8 cellular contexts compared by ENCODE assay signal in genomic region chr14:103281496-103282231, GRCh38. TPM values are rescaled to one million over a fixed set of nuclear protein-coding genes. Genes with fewer than 3 reads are reported as not detected.
DNase-seq lines count a peak whose midpoint lies in the region; ATAC-seq, FAIRE-seq and TF ChIP-seq lines count a peak whose summit lies in the region.
"Had no signal": no experiment of that assay in that cellular context is flagged by ENCODE, and none has a peak within 500 bp of the region (broad histone marks: within the 10 kb centered on the region; RNA-seq: fewer than 3 reads in every experiment).

No MANE protein-coding gene starts in this region.

- ATAC-seq in heart left ventricle, result peak; percentile 60 to 88 (median 80)
- no peak for ATAC-seq in activated T-helper 17 cell treated with anti-CD3 and anti-CD28 coated beads, Interleukin-2, amount 50 U/mL, for 72 hours (replicated peaks)

- H3F3A ChIP-seq in SK-N-SH (replicated peaks; ENCODE audit: insufficient read depth), result peaks cover 3% of the 10 kb centered on the region

- peaks cover 79% of the 10 kb centered on the region for H3K27me3 Mint-ChIP-seq in activated T-cell treated with anti-CD3 and anti-CD28 coated beads, Interleukin-2, amount 50 U/mL, for 24 hours
- H3K27me3 Mint-ChIP-seq in activated T-helper 17 cell treated with anti-CD3 and anti-CD28 coated beads, Interleukin-2, amount 50 U/mL, for 72 hours, result peaks cover 50% of the 10 kb centered on the region

- peak; percentile 67 for TF ChIP-seq RAD21 in SK-N-SH (IDR thresholded peaks at IDR 0.05; ENCODE audit: low read length)

- intact Hi-C loops in heart left ventricle (cut with DNase I), result loop anchor here in 2 of 10 donors (10.0 kb wide), 2 partner anchors 87 to 97 kb away; no protein-coding TSS in a partner anchor

- H3K27ac ChIP-seq in SK-N-SH (ENCODE audit: low read depth in 2 of 2, low read length in 1 of 2) (no peak overlapping the region), heart left ventricle (no peak overlapping the region), small intestine (ENCODE audit: low read depth in 1 of 2, low read length in 1 of 2) (peak overlapping the region in 1 of 2 donors; percentile 4)

- WGBS in SK-N-SH (ENCODE audit: low lambda C conversion rate), result 75% methylated on average over 11 of the region's 11 CpGs
- 70 to 78% (median 71%) methylated on average over 11 of the region's 11 CpGs for WGBS in heart left ventricle, 4 donors
- WGBS in small intestine, 3 donors, result 54 to 63% (median 62%) methylated on average over 11 of the region's 11 CpGs

- H3K4me3 ChIP-seq in SK-N-SH (ENCODE audit: low read depth in 2 of 2, low read length in 1 of 2) (no peak overlapping the region), heart left ventricle (no peak overlapping the region), small intestine (ENCODE audit: low read depth in 1 of 2, low read length in 2 of 2) (no peak overlapping the region)

- no peak overlapping the region for H3K4me3 Mint-ChIP-seq in activated T-cell treated with anti-CD3 and anti-CD28 coated beads, Interleukin-2, amount 50 U/mL, for 24 hours
- no peak overlapping the region for H3K4me3 Mint-ChIP-seq in activated T-helper 17 cell treated with anti-CD3 and anti-CD28 coated beads, Interleukin-2, amount 50 U/mL, for 72 hours

- H3K4me1 ChIP-seq in SK-N-SH (ENCODE audit: control insufficient read depth in 1 of 2, insufficient read depth in 2 of 2, low read depth in 1 of 2, low read length in 1 of 2) (no peaks in the 10 kb centered on the region; a peak in 1 of 4 replicates), heart left ventricle (peaks cover 0 to 13% (median 4%) of the 10 kb centered on the region in 12 donors), small intestine (ENCODE audit: control insufficient read depth in 2 of 2, insufficient read depth in 1 of 2, low read depth in 1 of 2, low read length in 1 of 2) (no peaks in the 10 kb centered on the region)

- H3K27me3 ChIP-seq in SK-N-SH (ENCODE audit: insufficient read depth), result peaks cover 13% of the 10 kb centered on the region; the same call in 1 of the 2 replicates
- H3K27me3 ChIP-seq in heart left ventricle, result peaks cover 16 to 60% (median 37%) of the 10 kb centered on the region in 9 donors
- H3K27me3 ChIP-seq in small intestine (ENCODE audit: control insufficient read depth in 2 of 2, insufficient read depth in 2 of 2, low read length in 2 of 2), result no peaks in the 10 kb centered on the region

- H3K36me3 ChIP-seq in SK-N-SH (replicated peaks in 1 of 2; ENCODE audit: control insufficient read depth in 1 of 2, insufficient read depth in 2 of 2, low read length in 1 of 2) (no peaks in the 10 kb centered on the region), heart left ventricle (no peaks in the 10 kb centered on the region), small intestine (ENCODE audit: control insufficient read depth in 2 of 2, insufficient read depth in 2 of 2, low read length in 2 of 2) (no peaks in the 10 kb centered on the region)

- H4K20me1 ChIP-seq in SK-N-SH (ENCODE audit: insufficient read depth), result no peaks in the 10 kb centered on the region

- H3K36me3 Mint-ChIP-seq in activated T-cell treated with anti-CD3 and anti-CD28 coated beads, Interleukin-2, amount 50 U/mL, for 24 hours (ENCODE audit: low read depth), result no peaks in the 10 kb centered on the region
- no peaks in the 10 kb centered on the region for H3K36me3 Mint-ChIP-seq in activated T-helper 17 cell treated with anti-CD3 and anti-CD28 coated beads, Interleukin-2, amount 50 U/mL, for 72 hours (ENCODE audit: low read depth)

- H3K9me3 ChIP-seq in SK-N-SH, result no peaks in the 10 kb centered on the region
- H3K9me3 ChIP-seq in heart left ventricle, result no peaks in the 10 kb centered on the region
- no peaks in the 10 kb centered on the region for H3K9me3 ChIP-seq in small intestine (ENCODE audit: control insufficient read depth, low read depth)

- TF ChIP-seq CTCF in SK-N-SH (IDR thresholded peaks at IDR 0.05), result peak; percentile 38
- TF ChIP-seq CTCF in heart left ventricle (IDR thresholded peaks at IDR 0.05), result peak in 10 of 12 donors; percentile 9 to 40 (median 22)

- H3K9me2 ChIP-seq in SK-N-SH, result no peaks in the 10 kb centered on the region

- FAIRE-seq in small intestine (lab: Jason Lieb, UNC), result no peak
- FAIRE-seq: frontal cortex had no signal

- CTCF ChIA-PET in SK-N-SH (lab: Yijun Ruan, JAX), result interaction anchor here (0.5 to 12.9 kb wide), 12 partner anchors 10 to 213 kb away, joined by 3 to 116 read pairs (median 4); no protein-coding TSS in a partner anchor

- H3K27ac Mint-ChIP-seq in activated T-cell treated with anti-CD3 and anti-CD28 coated beads, Interleukin-2, amount 50 U/mL, for 24 hours, result no peak overlapping the region
- H3K27ac Mint-ChIP-seq in activated T-helper 17 cell treated with anti-CD3 and anti-CD28 coated beads, Interleukin-2, amount 50 U/mL, for 72 hours, result no peak overlapping the region

- peaks cover 2% of the 10 kb centered on the region for H3K4me1 Mint-ChIP-seq in activated T-cell treated with anti-CD3 and anti-CD28 coated beads, Interleukin-2, amount 50 U/mL, for 24 hours (ENCODE audit: low read depth)
- no peaks in the 10 kb centered on the region for H3K4me1 Mint-ChIP-seq in activated T-helper 17 cell treated with anti-CD3 and anti-CD28 coated beads, Interleukin-2, amount 50 U/mL, for 72 hours

- H3K79me2 ChIP-seq in SK-N-SH (ENCODE audit: insufficient read depth), result no peaks in the 10 kb centered on the region

- peak; percentile 30 for DNase-seq in HT-29 (ENCODE audit: low spot score)
- peak; percentile 79 for DNase-seq in SK-N-SH
- peak in 1 of 5 donors; percentile 58 for DNase-seq in heart left ventricle
- DNase-seq in small intestine, result peak; percentile 58
- DNase-seq in DMS153 treated with DMSO at 0.1 percent for 48 hours (lab: John Stamatoyannopoulos, UW; ENCODE audit: unreplicated experiment), result no peak
- no peak for DNase-seq in activated T-cell treated with anti-CD3 and anti-CD28 coated beads, Interleukin-2, amount 50 U/mL, for 24 hours

- POLR2A ChIA-PET in SK-N-SH (lab: Yijun Ruan, JAX), result no interaction called here

- no peak for TF ChIP-seq POLR2A in heart left ventricle (IDR thresholded peaks at IDR 0.05)

- no peak for TF ChIP-seq EP300 in SK-N-SH (IDR thresholded peaks at IDR 0.05; ENCODE audit: borderline replicate concordance in 1 of 2, low read depth in 1 of 2, low read length in 1 of 2)

- H3K9me3 Mint-ChIP-seq in activated T-cell treated with anti-CD3 and anti-CD28 coated beads, Interleukin-2, amount 50 U/mL, for 24 hours, result no peaks in the 10 kb centered on the region
- H3K9me3 Mint-ChIP-seq in activated T-helper 17 cell treated with anti-CD3 and anti-CD28 coated beads, Interleukin-2, amount 50 U/mL, for 72 hours, result no peaks in the 10 kb centered on the region

- no peak overlapping the region for H3K9ac ChIP-seq in SK-N-SH

- H3K4me2 ChIP-seq in SK-N-SH, result no peak overlapping the region

- no peak overlapping the region for H2AFZ ChIP-seq in SK-N-SH (ENCODE audit: low read depth)

TF ChIP-seq in SK-N-SH, 30 proteins besides CTCF, POLR2A, EP300 and RAD21 (continues in another document):
- TF ChIP-seq RCOR1 (IDR thresholded peaks at IDR 0.05; ENCODE audit: low read length) (0 out of 2 replicates have a peak, but pooled peaks have one; percentile 19), POLR2AphosphoS5 (IDR thresholded peaks at IDR 0.05; ENCODE audit: low read depth, low read length) (no peak), IRF3 (IDR thresholded peaks at IDR 0.05; ENCODE audit: low read depth, low read length) (no peak), REST (IDR thresholded peaks at IDR 0.05; ENCODE audit: low read depth, low read length) (no peak)

RNA-seq across cellular contexts. Expression of gene EIF5, which starts 52.4 kb away (rescaled TPM):
- total RNA-seq in HT-29 (2014; rRNA removed; shearing (Covaris generic)), result 63.7 and 68.0 TPM in 2 replicates
- 120 and 127 TPM in 2 replicates for polyA plus RNA-seq in SK-N-SH (2012; rRNA removed)
- polyA plus RNA-seq in SK-N-SH (2012; cell fraction: cytosol; rRNA removed), result 113 and 127 TPM in 2 replicates
- 93.2 and 207 TPM in 2 replicates for polyA plus RNA-seq in SK-N-SH (2012; cell fraction: nucleus; rRNA removed)
- total RNA-seq in heart left ventricle, result 100 to 1,000 TPM; 200 to 304 (median 255) TPM
- polyA plus RNA-seq in heart left ventricle, result 100 to 1,000 TPM in 1 of 2 donors, 10 to 100 TPM in 1; 38.1 to 300 TPM
- 100 to 1,000 TPM in 1 of 3 donors, 10 to 100 TPM in 2; 80.5 to 148 (median 82.3) TPM for polyA plus RNA-seq in small intestine
- total RNA-seq in activated T-helper 17 cell treated with anti-CD3 and anti-CD28 coated beads, Interleukin-2, amount 50 U/mL, for 72 hours, result 100 to 1,000 TPM; 196 to 296 TPM

Comparison
In these comparisons a context has a peak if more than half of its experiments do, and no peak if none do; other contexts are left out.
1. DNase-seq: peak in HT-29 (single experiment), SK-N-SH (single experiment) and small intestine (single experiment); none in DMS153 treated with DMSO at 0.1 percent for 48 hours (single experiment) and activated T-cell treated with anti-CD3 and anti-CD28 coated beads, Interleukin-2, amount 50 U/mL, for 24 hours (single experiment).